Comparison of ENCODE assay signal across 8 cellular contexts in genomic region chr6:159728552-159728951, GRCh38. TPM values are rescaled to one million over a fixed set of nuclear protein-coding genes. Genes with fewer than 3 reads are reported as not detected.
DNase-seq lines count a peak whose midpoint lies in the region; ATAC-seq, FAIRE-seq and TF ChIP-seq lines count a peak whose summit lies in the region.

No MANE protein-coding gene starts in this region.

- no peaks in the 10 kb centered on the region for H3K9me3 ChIP-seq in muscle layer of duodenum (ENCODE audit: control insufficient read depth in 1 of 2, low read length in 2 of 2)

- H3K27me3 ChIP-seq in BJ (ENCODE audit: control insufficient read depth, insufficient read depth, low read length) (no peaks in the 10 kb centered on the region), muscle layer of duodenum (ENCODE audit: low read depth, low read length) (no peaks in the 10 kb centered on the region)

- peak; percentile 41 for FAIRE-seq in colon (lab: Jason Lieb, UNC)

- POLR2A ChIA-PET in BJ (lab: Charles Lee), result no interaction called here

- TF ChIP-seq CTCF in BJ (IDR thresholded peaks at IDR 0.05; ENCODE audit: insufficient read depth, low read depth, low read length), result no peak

- H3K4me3 ChIP-seq in BJ (ENCODE audit: low read depth, low read length) (peak overlapping the region; percentile 92), muscle layer of duodenum (ENCODE audit: low read depth in 1 of 2, low read length in 2 of 2) (peak overlapping the region; percentile 76 to 91)

- H3K27ac ChIP-seq in muscle layer of duodenum (ENCODE audit: low read length), result peak overlapping the region; percentile 96

- DNase-seq in BJ (ENCODE audit: low read depth), result no peak
- peak; percentile 22 for DNase-seq in M059J (ENCODE audit: low read depth)
- no peak for DNase-seq in GDM1 (lab: John Stamatoyannopoulos, UW)
- no peak for DNase-seq in D341Med (ENCODE audit: low spot score)
- DNase-seq in HuH-7 (ENCODE audit: low spot score), result no peak

- CTCF ChIA-PET in BJ (lab: Yijun Ruan, JAX), result interaction anchor here (1.2 kb wide), 1 partner anchor 36 kb away, joined by 3 read pairs; no protein-coding TSS in a partner anchor

- no peaks in the 10 kb centered on the region for H3K36me3 ChIP-seq in BJ (ENCODE audit: control insufficient read depth, insufficient read depth, low read length)
- peaks cover 0 to 14% of the 10 kb centered on the region in 2 donors for H3K36me3 ChIP-seq in muscle layer of duodenum (ENCODE audit: control insufficient read depth in 1 of 2, insufficient read depth in 2 of 2, low read length in 2 of 2)

- peaks cover 5 to 44% of the 10 kb centered on the region in 2 donors for H3K4me1 ChIP-seq in muscle layer of duodenum (ENCODE audit: control insufficient read depth in 1 of 2, insufficient read depth in 2 of 2, low read length in 2 of 2)

- ATAC-seq in GM18520 (IDR thresholded peaks at IDR 0.05; ENCODE audit: unreplicated experiment), result no peak

RNA-seq across cellular contexts. Expression of gene WTAP, which starts 1.2 kb away (rescaled TPM):
- 10.0 and 23.3 TPM in 2 replicates for polyA plus RNA-seq in BJ (2011; rRNA removed)
- 21.7 and 24.0 TPM in 2 replicates for polyA minus RNA-seq in BJ (2011; rRNA and poly(A)+ RNA removed)
- 79.6 and 106 TPM in 2 replicates for total RNA-seq in M059J (2014; rRNA removed; shearing (Covaris generic))

RNA-seq across cellular contexts. Expression of gene ACAT2, which starts 33.3 kb away (rescaled TPM):
- 12.5 and 16.0 TPM in 2 replicates for polyA plus RNA-seq in BJ (2011; rRNA removed)
- polyA minus RNA-seq in BJ (2011; rRNA and poly(A)+ RNA removed), result 6.0 and 6.2 TPM in 2 replicates
- total RNA-seq in M059J (2014; rRNA removed; shearing (Covaris generic)), result 49.6 and 75.8 TPM in 2 replicates

RNA-seq across cellular contexts. Expression of gene SOD2, which starts 35.5 kb away (rescaled TPM):
- polyA plus RNA-seq in BJ (2011; rRNA removed), result 39.4 and 42.1 TPM in 2 replicates
- polyA minus RNA-seq in BJ (2011; rRNA and poly(A)+ RNA removed), result 48.7 and 52.8 TPM in 2 replicates
- total RNA-seq in M059J (2014; rRNA removed; shearing (Covaris generic)), result 73.2 and 108 TPM in 2 replicates
